18 cellular contexts compared by ENCODE assay signal in the genomic region with DNA sequence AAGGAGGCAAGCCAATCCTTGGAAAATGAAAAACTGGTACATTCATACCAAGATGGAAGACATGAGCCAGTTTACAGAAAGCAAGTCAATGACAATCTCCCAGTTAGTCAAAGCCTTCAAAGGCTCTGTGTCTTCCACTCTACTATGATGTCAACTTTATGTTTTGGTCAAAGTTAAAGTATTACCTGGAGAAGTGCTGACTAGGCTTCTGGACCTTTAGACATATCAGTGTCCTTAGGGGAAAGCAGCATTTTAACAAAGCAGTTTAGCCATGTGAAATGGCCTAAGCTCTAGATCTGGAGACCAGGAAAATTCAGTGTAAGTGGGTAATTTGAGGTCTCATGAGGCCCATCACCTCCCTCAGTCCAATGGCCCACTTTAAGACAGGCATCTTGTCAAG.
"Had no signal": no experiment of that assay in that cellular context is flagged by ENCODE, and none has a peak within 500 bp of the region (broad histone marks: within the 10 kb centered on the region; RNA-seq: fewer than 3 reads in every experiment).

No MANE protein-coding gene starts in this region.

- H3K4me1 ChIP-seq: prostate gland had no signal

- ATAC-seq: heart right ventricle; lower lobe of right lung; stimulated activated naive CD8-positive, alpha-beta T cell treated with anti-CD3 and anti-CD28 coated beads, Interleukin-15, Interleukin-2, amounts not matched to agents 100 U/mL and 50 U/mL, for 24 hours had no signal

- H3K27me3 Mint-ChIP-seq: activated naive CD4-positive, alpha-beta T cell treated with anti-CD3 and anti-CD28 coated beads, Interleukin-2, amount 10 ng/mL, durations not matched to agents 7 days and 5 days; naive B cell had no signal

- H3K36me3 ChIP-seq: lower lobe of right lung, prostate gland, right atrium auricular region, tibial artery had no signal

- H3K27me3 ChIP-seq: heart right ventricle, right atrium auricular region, tibial artery had no signal

- H3K4me3 Mint-ChIP-seq: activated naive CD4-positive, alpha-beta T cell treated with anti-CD3 and anti-CD28 coated beads, Interleukin-2, amount 10 ng/mL, durations not matched to agents 7 days and 5 days; naive B cell had no signal

- H3K36me3 Mint-ChIP-seq: naive B cell had no signal

- H3K27ac ChIP-seq: heart right ventricle, lower lobe of right lung, prostate gland, right atrium auricular region, tibial artery had no signal

- H3K27ac Mint-ChIP-seq: activated naive CD4-positive, alpha-beta T cell treated with anti-CD3 and anti-CD28 coated beads, Interleukin-2, amount 10 ng/mL, durations not matched to agents 7 days and 5 days; naive B cell had no signal

- FAIRE-seq: astrocyte, kidney had no signal

- DNase-seq: activated CD4-positive, alpha-beta T cell treated with anti-CD3 and anti-CD28 coated beads, Interleukin-2, amount 50 U/mL, for 48 hours; activated naive CD4-positive, alpha-beta T cell treated with anti-CD3 and anti-CD28 coated beads, Interleukin-2, amount 10 ng/mL, durations not matched to agents 7 days and 5 days; central memory CD4-positive, alpha-beta T cell; dermis blood vessel endothelial cell; effector CD8-positive, alpha-beta T cell; erythroblast; foreskin fibroblast; heart right ventricle; kidney; lower lobe of right lung; naive B cell; stimulated activated CD4-positive, alpha-beta T cell treated with anti-CD3 and anti-CD28 coated beads, Interleukin-4, amount 100 ng/mL, for 24 hours; stimulated activated naive CD8-positive, alpha-beta T cell treated with anti-CD3 and anti-CD28 coated beads, Interleukin-15, Interleukin-2, amounts not matched to agents 100 U/mL and 50 U/mL, for 24 hours; T-helper 9 cell; tibial artery had no signal

- H3K9me3 ChIP-seq: lower lobe of right lung, prostate gland, tibial artery had no signal

- H3K4me3 ChIP-seq: heart right ventricle, lower lobe of right lung, prostate gland, right atrium auricular region, tibial artery had no signal
